Comparison of ENCODE assay signal across 23 cellular contexts in the genomic region with DNA sequence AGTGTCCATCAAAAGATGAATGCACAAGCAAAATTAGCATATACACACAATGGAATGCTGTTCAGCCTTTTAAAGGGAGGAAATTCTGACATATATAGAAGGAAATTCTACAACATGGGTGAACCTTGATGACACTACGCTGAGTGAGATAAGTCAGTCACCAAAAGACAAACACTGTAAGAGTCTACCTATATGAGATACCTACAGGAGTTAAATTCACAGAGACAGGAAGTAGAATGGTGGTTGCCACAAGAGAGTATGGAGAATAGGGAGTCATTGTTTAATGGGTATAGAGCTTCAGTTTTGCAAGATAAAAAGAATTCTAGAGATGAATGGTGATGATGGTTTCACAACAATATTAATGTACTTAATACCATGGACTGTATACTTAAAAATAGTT.
"Had no signal": no experiment of that assay in that cellular context is flagged by ENCODE, and none has a peak within 500 bp of the region (broad histone marks: within the 10 kb centered on the region; RNA-seq: fewer than 3 reads in every experiment).

No MANE protein-coding gene starts in this region.

- H3K27ac Mint-ChIP-seq: activated CD4-positive, alpha-beta memory T cell treated with anti-CD3 and anti-CD28 coated beads, Interleukin-2, amount 10 ng/mL, durations not matched to agents 7 days and 5 days; activated CD4-positive, alpha-beta T cell treated with anti-CD3 and anti-CD28 coated beads, Interleukin-2, amount 10 ng/mL, durations not matched to agents 7 days and 5 days; activated CD8-positive, alpha-beta memory T cell treated with anti-CD3 and anti-CD28 coated beads, Interleukin-2, amount 10 ng/mL, durations not matched to agents 7 days and 5 days; activated naive CD4-positive, alpha-beta T cell treated with anti-CD3 and anti-CD28 coated beads, Interleukin-2, amount 10 ng/mL, durations not matched to agents 7 days and 5 days; nephron progenitor cell; T-helper 17 cell had no signal

- H3K27ac ChIP-seq: breast epithelium, esophagus squamous epithelium, neutrophil, right lobe of liver, upper lobe of left lung, vagina, WERI-Rb-1 had no signal

- H3K4me3 Mint-ChIP-seq: activated CD4-positive, alpha-beta memory T cell treated with anti-CD3 and anti-CD28 coated beads, Interleukin-2, amount 10 ng/mL, durations not matched to agents 7 days and 5 days; activated CD4-positive, alpha-beta T cell treated with anti-CD3 and anti-CD28 coated beads, Interleukin-2, amount 10 ng/mL, durations not matched to agents 7 days and 5 days; activated CD8-positive, alpha-beta memory T cell treated with anti-CD3 and anti-CD28 coated beads, Interleukin-2, amount 10 ng/mL, durations not matched to agents 7 days and 5 days; activated naive CD4-positive, alpha-beta T cell treated with anti-CD3 and anti-CD28 coated beads, Interleukin-2, amount 10 ng/mL, durations not matched to agents 7 days and 5 days; nephron progenitor cell; T-helper 17 cell had no signal

- H3K27me3 ChIP-seq: breast epithelium, esophagus squamous epithelium, neutrophil, right lobe of liver, upper lobe of left lung, vagina had no signal

- H3K4me1 ChIP-seq: breast epithelium, esophagus squamous epithelium, right lobe of liver, upper lobe of left lung, vagina had no signal

- H3K9me3 ChIP-seq: neutrophil, right lobe of liver, upper lobe of left lung had no signal

- DNase-seq: activated CD4-positive, alpha-beta memory T cell treated with anti-CD3 and anti-CD28 coated beads, Interleukin-2, amount 10 ng/mL, durations not matched to agents 7 days and 5 days; activated CD4-positive, alpha-beta T cell treated with anti-CD3 and anti-CD28 coated beads, Interleukin-2, amount 10 ng/mL, durations not matched to agents 7 days and 5 days; activated CD8-positive, alpha-beta memory T cell treated with anti-CD3 and anti-CD28 coated beads, Interleukin-2, amount 10 ng/mL, durations not matched to agents 7 days and 5 days; activated effector memory CD4-positive, alpha-beta T cell treated with anti-CD3 and anti-CD28 coated beads, Interleukin-2, amount 50 U/mL, for 16 hours; activated naive CD4-positive, alpha-beta T cell treated with anti-CD3 and anti-CD28 coated beads, Interleukin-2, amount 10 ng/mL, durations not matched to agents 7 days and 5 days; dermis blood vessel endothelial cell; effector CD4-positive, alpha-beta T cell; esophagus squamous epithelium; glutamatergic neuron; left cardiac atrium; left ventricle myocardium superior; mucosa of descending colon; nephron progenitor cell; right lobe of liver; stimulated activated CD4-positive, alpha-beta T cell treated with anti-CD3 and anti-CD28 coated beads, Interleukin-2, amount 100 ng/mL, for 48 hours; stimulated activated naive CD4-positive, alpha-beta T cell treated with Interleukin-2 at 50 U/mL for 16 hours; T-helper 17 cell; T1000; upper lobe of left lung; WERI-Rb-1 had no signal

- ATAC-seq: activated CD8-positive, alpha-beta memory T cell treated with anti-CD3 and anti-CD28 coated beads, Interleukin-2, amount 10 ng/mL, durations not matched to agents 7 days and 5 days; left cardiac atrium; left ventricle myocardium superior; mucosa of descending colon; right lobe of liver; T-helper 17 cell had no signal

- H3K4me3 ChIP-seq: breast epithelium, esophagus squamous epithelium, mucosa of descending colon, right lobe of liver, upper lobe of left lung, vagina had no signal

- H3K27me3 Mint-ChIP-seq: activated CD4-positive, alpha-beta memory T cell treated with anti-CD3 and anti-CD28 coated beads, Interleukin-2, amount 10 ng/mL, durations not matched to agents 7 days and 5 days; activated CD4-positive, alpha-beta T cell treated with anti-CD3 and anti-CD28 coated beads, Interleukin-2, amount 10 ng/mL, durations not matched to agents 7 days and 5 days; activated CD8-positive, alpha-beta memory T cell treated with anti-CD3 and anti-CD28 coated beads, Interleukin-2, amount 10 ng/mL, durations not matched to agents 7 days and 5 days; activated naive CD4-positive, alpha-beta T cell treated with anti-CD3 and anti-CD28 coated beads, Interleukin-2, amount 10 ng/mL, durations not matched to agents 7 days and 5 days; T-helper 17 cell had no signal

- H3K36me3 ChIP-seq: breast epithelium, WERI-Rb-1 had no signal

- H3K4me1 Mint-ChIP-seq: activated naive CD4-positive, alpha-beta T cell treated with anti-CD3 and anti-CD28 coated beads, Interleukin-2, amount 10 ng/mL, durations not matched to agents 7 days and 5 days; nephron progenitor cell; T-helper 17 cell had no signal
